Comparison of ENCODE assay signal across 1 cellular context in genomic region chr6:17610835-17611234, GRCh38.
TF ChIP-seq lines count a peak whose summit lies in the region.

No MANE protein-coding gene starts in this region.

TF ChIP-seq in HepG2, 621 proteins besides CTCF, POLR2A, EP300 and RAD21 (continued from another document):
- TF ChIP-seq, protein P1, sequence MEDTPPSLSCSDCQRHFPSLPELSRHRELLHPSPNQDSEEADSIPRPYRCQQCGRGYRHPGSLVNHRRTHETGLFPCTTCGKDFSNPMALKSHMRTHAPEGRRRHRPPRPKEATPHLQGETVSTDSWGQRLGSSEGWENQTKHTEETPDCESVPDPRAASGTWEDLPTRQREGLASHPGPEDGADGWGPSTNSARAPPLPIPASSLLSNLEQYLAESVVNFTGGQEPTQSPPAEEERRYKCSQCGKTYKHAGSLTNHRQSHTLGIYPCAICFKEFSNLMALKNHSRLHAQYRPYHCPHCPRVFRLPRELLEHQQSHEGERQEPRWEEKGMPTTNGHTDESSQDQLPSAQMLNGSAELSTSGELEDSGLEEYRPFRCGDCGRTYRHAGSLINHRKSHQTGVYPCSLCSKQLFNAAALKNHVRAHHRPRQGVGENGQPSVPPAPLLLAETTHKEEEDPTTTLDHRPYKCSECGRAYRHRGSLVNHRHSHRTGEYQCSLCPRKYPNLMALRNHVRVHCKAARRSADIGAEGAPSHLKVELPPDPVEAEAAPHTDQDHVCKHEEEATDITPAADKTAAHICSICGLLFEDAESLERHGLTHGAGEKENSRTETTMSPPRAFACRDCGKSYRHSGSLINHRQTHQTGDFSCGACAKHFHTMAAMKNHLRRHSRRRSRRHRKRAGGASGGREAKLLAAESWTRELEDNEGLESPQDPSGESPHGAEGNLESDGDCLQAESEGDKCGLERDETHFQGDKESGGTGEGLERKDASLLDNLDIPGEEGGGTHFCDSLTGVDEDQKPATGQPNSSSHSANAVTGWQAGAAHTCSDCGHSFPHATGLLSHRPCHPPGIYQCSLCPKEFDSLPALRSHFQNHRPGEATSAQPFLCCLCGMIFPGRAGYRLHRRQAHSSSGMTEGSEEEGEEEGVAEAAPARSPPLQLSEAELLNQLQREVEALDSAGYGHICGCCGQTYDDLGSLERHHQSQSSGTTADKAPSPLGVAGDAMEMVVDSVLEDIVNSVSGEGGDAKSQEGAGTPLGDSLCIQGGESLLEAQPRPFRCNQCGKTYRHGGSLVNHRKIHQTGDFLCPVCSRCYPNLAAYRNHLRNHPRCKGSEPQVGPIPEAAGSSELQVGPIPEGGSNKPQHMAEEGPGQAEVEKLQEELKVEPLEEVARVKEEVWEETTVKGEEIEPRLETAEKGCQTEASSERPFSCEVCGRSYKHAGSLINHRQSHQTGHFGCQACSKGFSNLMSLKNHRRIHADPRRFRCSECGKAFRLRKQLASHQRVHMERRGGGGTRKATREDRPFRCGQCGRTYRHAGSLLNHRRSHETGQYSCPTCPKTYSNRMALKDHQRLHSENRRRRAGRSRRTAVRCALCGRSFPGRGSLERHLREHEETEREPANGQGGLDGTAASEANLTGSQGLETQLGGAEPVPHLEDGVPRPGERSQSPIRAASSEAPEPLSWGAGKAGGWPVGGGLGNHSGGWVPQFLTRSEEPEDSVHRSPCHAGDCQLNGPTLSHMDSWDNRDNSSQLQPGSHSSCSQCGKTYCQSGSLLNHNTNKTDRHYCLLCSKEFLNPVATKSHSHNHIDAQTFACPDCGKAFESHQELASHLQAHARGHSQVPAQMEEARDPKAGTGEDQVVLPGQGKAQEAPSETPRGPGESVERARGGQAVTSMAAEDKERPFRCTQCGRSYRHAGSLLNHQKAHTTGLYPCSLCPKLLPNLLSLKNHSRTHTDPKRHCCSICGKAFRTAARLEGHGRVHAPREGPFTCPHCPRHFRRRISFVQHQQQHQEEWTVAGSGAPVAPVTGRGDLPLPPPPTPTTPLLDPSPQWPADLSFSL (CRISPR knock-in tag; IDR thresholded peaks at IDR 0.05): no peak
- TF ChIP-seq HNF4G (IDR thresholded peaks at IDR 0.05; ENCODE audit: borderline replicate concordance, low read depth, low read length) (peak; percentile 84), HNF4G (CRISPR knock-in tag; IDR thresholded peaks at IDR 0.05; ENCODE audit: borderline replicate concordance, low read depth) (no peak), HMG20A (CRISPR knock-in tag; IDR thresholded peaks at IDR 0.05; ENCODE audit: borderline replicate concordance) (peak; percentile 54; the same call in 1 of the 2 replicates), THAP11 (CRISPR knock-in tag; IDR thresholded peaks at IDR 0.05) (peak; percentile 21; the same call in 1 of the 2 replicates), SAP130 (CRISPR knock-in tag; IDR thresholded peaks at IDR 0.05; ENCODE audit: low read depth) (peak; percentile 28; the same call in 1 of the 2 replicates), NCOR1 (IDR thresholded peaks at IDR 0.05; ENCODE audit: borderline replicate concordance, low read length) (peak; percentile 81; the same call in 1 of the 2 replicates), POLR2G (IDR thresholded peaks at IDR 0.05; ENCODE audit: low read depth, low read length) (0 out of 2 replicates have a peak, but pooled peaks have one; percentile 40), FOXJ3 (CRISPR knock-in tag; IDR thresholded peaks at IDR 0.05; ENCODE audit: borderline replicate concordance) (0 out of 2 replicates have a peak, but pooled peaks have one; percentile 24), LCORL (IDR thresholded peaks at IDR 0.05) (no peak), LCORL (CRISPR knock-in tag; IDR thresholded peaks at IDR 0.05) (no peak), MXD4 (CRISPR knock-in tag; IDR thresholded peaks at IDR 0.05) (peak; percentile 23; the same call in 1 of the 2 replicates), POLR2AphosphoS2 (IDR thresholded peaks at IDR 0.05; ENCODE audit: low read depth, low read length) (0 out of 2 replicates have a peak, but pooled peaks have one; percentile 64), SALL2 (CRISPR knock-in tag; IDR thresholded peaks at IDR 0.05) (0 out of 2 replicates have a peak, but pooled peaks have one; percentile 34), GATAD2A (CRISPR knock-in tag; IDR thresholded peaks at IDR 0.05) (peak; percentile 68; the same call in 1 of the 2 replicates), ZNF101 (CRISPR knock-in tag; IDR thresholded peaks at IDR 0.05; ENCODE audit: borderline replicate concordance, low read depth) (no peak), CEBPB (IDR thresholded peaks at IDR 0.05; ENCODE audit: borderline replicate concordance, low read depth, low read length) (peak; percentile 91), ZNF772 (CRISPR knock-in tag; IDR thresholded peaks at IDR 0.05) (no peak)
- TF ChIP-seq, protein P2, sequence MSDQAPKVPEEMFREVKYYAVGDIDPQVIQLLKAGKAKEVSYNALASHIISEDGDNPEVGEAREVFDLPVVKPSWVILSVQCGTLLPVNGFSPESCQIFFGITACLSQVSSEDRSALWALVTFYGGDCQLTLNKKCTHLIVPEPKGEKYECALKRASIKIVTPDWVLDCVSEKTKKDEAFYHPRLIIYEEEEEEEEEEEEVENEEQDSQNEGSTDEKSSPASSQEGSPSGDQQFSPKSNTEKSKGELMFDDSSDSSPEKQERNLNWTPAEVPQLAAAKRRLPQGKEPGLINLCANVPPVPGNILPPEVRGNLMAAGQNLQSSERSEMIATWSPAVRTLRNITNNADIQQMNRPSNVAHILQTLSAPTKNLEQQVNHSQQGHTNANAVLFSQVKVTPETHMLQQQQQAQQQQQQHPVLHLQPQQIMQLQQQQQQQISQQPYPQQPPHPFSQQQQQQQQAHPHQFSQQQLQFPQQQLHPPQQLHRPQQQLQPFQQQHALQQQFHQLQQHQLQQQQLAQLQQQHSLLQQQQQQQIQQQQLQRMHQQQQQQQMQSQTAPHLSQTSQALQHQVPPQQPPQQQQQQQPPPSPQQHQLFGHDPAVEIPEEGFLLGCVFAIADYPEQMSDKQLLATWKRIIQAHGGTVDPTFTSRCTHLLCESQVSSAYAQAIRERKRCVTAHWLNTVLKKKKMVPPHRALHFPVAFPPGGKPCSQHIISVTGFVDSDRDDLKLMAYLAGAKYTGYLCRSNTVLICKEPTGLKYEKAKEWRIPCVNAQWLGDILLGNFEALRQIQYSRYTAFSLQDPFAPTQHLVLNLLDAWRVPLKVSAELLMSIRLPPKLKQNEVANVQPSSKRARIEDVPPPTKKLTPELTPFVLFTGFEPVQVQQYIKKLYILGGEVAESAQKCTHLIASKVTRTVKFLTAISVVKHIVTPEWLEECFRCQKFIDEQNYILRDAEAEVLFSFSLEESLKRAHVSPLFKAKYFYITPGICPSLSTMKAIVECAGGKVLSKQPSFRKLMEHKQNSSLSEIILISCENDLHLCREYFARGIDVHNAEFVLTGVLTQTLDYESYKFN (CRISPR knock-in tag; conservative IDR thresholded peaks at IDR 0.05): peak; percentile 40; the same call in 1 of the 2 replicates
- TF ChIP-seq, protein P3, sequence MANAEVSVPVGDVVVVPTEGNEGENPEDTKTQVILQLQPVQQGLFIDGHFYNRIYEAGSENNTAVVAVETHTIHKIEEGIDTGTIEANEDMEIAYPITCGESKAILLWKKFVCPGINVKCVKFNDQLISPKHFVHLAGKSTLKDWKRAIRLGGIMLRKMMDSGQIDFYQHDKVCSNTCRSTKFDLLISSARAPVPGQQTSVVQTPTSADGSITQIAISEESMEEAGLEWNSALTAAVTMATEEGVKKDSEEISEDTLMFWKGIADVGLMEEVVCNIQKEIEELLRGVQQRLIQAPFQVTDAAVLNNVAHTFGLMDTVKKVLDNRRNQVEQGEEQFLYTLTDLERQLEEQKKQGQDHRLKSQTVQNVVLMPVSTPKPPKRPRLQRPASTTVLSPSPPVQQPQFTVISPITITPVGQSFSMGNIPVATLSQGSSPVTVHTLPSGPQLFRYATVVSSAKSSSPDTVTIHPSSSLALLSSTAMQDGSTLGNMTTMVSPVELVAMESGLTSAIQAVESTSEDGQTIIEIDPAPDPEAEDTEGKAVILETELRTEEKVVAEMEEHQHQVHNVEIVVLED (CRISPR knock-in tag; IDR thresholded peaks at IDR 0.05; ENCODE audit: borderline replicate concordance): 0 out of 2 replicates have a peak, but pooled peaks have one; percentile 17
- TF ChIP-seq, protein P4, sequence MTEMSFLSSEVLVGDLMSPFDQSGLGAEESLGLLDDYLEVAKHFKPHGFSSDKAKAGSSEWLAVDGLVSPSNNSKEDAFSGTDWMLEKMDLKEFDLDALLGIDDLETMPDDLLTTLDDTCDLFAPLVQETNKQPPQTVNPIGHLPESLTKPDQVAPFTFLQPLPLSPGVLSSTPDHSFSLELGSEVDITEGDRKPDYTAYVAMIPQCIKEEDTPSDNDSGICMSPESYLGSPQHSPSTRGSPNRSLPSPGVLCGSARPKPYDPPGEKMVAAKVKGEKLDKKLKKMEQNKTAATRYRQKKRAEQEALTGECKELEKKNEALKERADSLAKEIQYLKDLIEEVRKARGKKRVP (CRISPR knock-in tag; IDR thresholded peaks at IDR 0.05): no peak
